8 cellular contexts compared by ENCODE assay signal in genomic region chr7:42831051-42831952, GRCh38.
DNase-seq lines count a peak whose midpoint lies in the region; ATAC-seq and TF ChIP-seq lines count a peak whose summit lies in the region.

No MANE protein-coding gene starts in this region.

- WGBS in iPS DF 6.9 (ENCODE audit: insufficient coverage, insufficient read length), result no CpG with 5 or more reads among the region's 7 CpGs
- WGBS in stomach, 5 donors, result 19 to 29% (median 20%) methylated on average over 7 of the region's 7 CpGs

- TF ChIP-seq CTCF in ascending aorta (IDR thresholded peaks at IDR 0.05) (peak; percentile 42 to 69 (median 43)), stomach (IDR thresholded peaks at IDR 0.05) (peak in 5 of 7 experiments; percentile 32 to 63 (median 47))

- ATAC-seq in Right ventricle myocardium inferior (peak; percentile 74), GM21737 (IDR thresholded peaks at IDR 0.05; ENCODE audit: unreplicated experiment) (no peak), HG02981 (IDR thresholded peaks at IDR 0.05; ENCODE audit: unreplicated experiment) (no peak), HG03457 (IDR thresholded peaks at IDR 0.05; ENCODE audit: unreplicated experiment) (no peak)

- H3K27ac ChIP-seq in ascending aorta, result no peak overlapping the region
- no peak overlapping the region for H3K27ac ChIP-seq in iPS DF 6.9 (ENCODE audit: low read length)
- peak overlapping the region in 1 of 5 donors; percentile 47 for H3K27ac ChIP-seq in stomach

- TF ChIP-seq EP300 in stomach (IDR thresholded peaks at IDR 0.05), result no peak

- no peaks in the 10 kb centered on the region for H3K36me3 ChIP-seq in ascending aorta
- no peaks in the 10 kb centered on the region for H3K36me3 ChIP-seq in iPS DF 6.9 (ENCODE audit: control insufficient read depth, insufficient read depth, low read length)
- no peaks in the 10 kb centered on the region for H3K36me3 ChIP-seq in stomach

- intact Hi-C loops in Right ventricle myocardium inferior (cut with DNase I), result loop anchor here (5.0 kb wide), 1 partner anchor 889 kb away; no protein-coding TSS in a partner anchor
- intact Hi-C loops in cardiac septum (cut with DNase I), result no loop called here
- intact Hi-C loops in ascending aorta (cut with DNase I), result loop anchor here (2.0 kb wide), 1 partner anchor 891 kb away; no protein-coding TSS in a partner anchor
- intact Hi-C loops in stomach (cut with DNase I; ENCODE audit: low total_unique reads), result no loop called here

- H3K4me1 ChIP-seq in ascending aorta (peaks cover 0 to 3% of the 10 kb centered on the region in 2 donors), iPS DF 6.9 (ENCODE audit: control insufficient read depth, insufficient read depth, low read length) (no peaks in the 10 kb centered on the region), stomach (peaks cover 0 to 28% (median 13%) of the 10 kb centered on the region in 4 donors)

- H3K9me3 ChIP-seq in ascending aorta, result no peaks in the 10 kb centered on the region
- H3K9me3 ChIP-seq in iPS DF 6.9 (ENCODE audit: control insufficient read depth, insufficient read depth, low read length), result no peaks in the 10 kb centered on the region
- no peaks in the 10 kb centered on the region for H3K9me3 ChIP-seq in stomach

- H3K4me3 ChIP-seq in ascending aorta (no peak overlapping the region), iPS DF 6.9 (ENCODE audit: low read length) (no peak overlapping the region), stomach (no peak overlapping the region)

- no peak for TF ChIP-seq POLR2A in stomach (IDR thresholded peaks at IDR 0.05)

- H3K27me3 ChIP-seq in ascending aorta (no peaks in the 10 kb centered on the region), iPS DF 6.9 (ENCODE audit: control insufficient read depth, insufficient read depth, low read length) (no peaks in the 10 kb centered on the region), stomach (no peaks in the 10 kb centered on the region)

- peak; percentile 50 for DNase-seq in Right ventricle myocardium inferior (ENCODE audit: missing footprints)
- no peak for DNase-seq in cardiac septum (ENCODE audit: low spot score)
- DNase-seq in ascending aorta (ENCODE audit: low spot score in 2 of 2), result no peak
- peak; percentile 27 for DNase-seq in iPS DF 6.9 (ENCODE audit: low read depth, low spot score)
- peak; percentile 52 for DNase-seq in stomach

Comparison
In these comparisons a context has a peak if more than half of its experiments do, and no peak if none do; other contexts are left out.
1. DNase-seq: peak in Right ventricle myocardium inferior (single experiment), iPS DF 6.9 (single experiment) and stomach (single experiment); none in cardiac septum (single experiment) and ascending aorta (0 of 2).
2. intact Hi-C loops: an anchor here in Right ventricle myocardium inferior (5.0 kb wide) and ascending aorta (2.0 kb wide); none called in cardiac septum and stomach.